19 cellular contexts compared by ENCODE assay signal in the genomic region with DNA sequence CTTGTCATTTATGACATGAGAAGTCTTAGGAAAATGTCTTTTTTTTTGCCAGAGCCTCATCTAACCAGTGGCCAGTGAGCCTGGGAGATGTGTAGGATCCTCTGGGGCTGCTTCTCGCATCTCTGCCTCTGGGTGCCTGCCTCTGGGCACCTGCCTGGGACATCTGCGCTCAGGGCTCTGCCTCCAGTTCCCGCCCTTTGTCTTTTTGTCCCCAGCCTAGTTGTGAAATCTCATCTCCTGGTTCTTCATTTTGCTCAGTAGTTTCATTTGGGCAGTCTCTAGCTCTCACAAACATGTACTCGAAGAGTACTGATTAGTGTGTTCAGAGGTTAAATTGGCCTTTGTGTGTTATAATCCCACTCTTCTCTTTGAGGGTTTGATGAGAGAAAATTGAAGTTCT.
DNase-seq lines count a peak whose midpoint lies in the region; ATAC-seq, FAIRE-seq and TF ChIP-seq lines count a peak whose summit lies in the region.
"Had no signal": no experiment of that assay in that cellular context is flagged by ENCODE, and none has a peak within 500 bp of the region (broad histone marks: within the 10 kb centered on the region; RNA-seq: fewer than 3 reads in every experiment).

No MANE protein-coding gene starts in this region.

- FAIRE-seq in keratinocyte (lab: Jason Lieb, UNC) = no peak
- FAIRE-seq: GM12878 had no signal

- dilution Hi-C loops in keratinocyte (cut with MboI; ENCODE audit: extremely low pct_ligation_motif_present, low sequenced_read_pairs) = no loop called here

- H3K4me2 ChIP-seq in OCI-LY7 (ENCODE audit: low read length) (peak overlapping the region; percentile 16; the same call in 1 of the 2 replicates), keratinocyte (ENCODE audit: control insufficient read depth, extremely low read depth, insufficient read depth, low read depth, low read length) (peak overlapping the region; percentile 60)
- H3K4me2 ChIP-seq: BLaER1 treated with 17β-estradiol and CSF1 and Interleukin-3, amounts not matched to agents 10 nM and 100 nM; SK-N-SH had no signal

- H3K9me1 ChIP-seq in keratinocyte (ENCODE audit: control insufficient read depth, extremely low read depth, insufficient read depth, low read length) = no peaks in the 10 kb centered on the region

- no peaks in the 10 kb centered on the region for H3K9me2 ChIP-seq in OCI-LY7 (ENCODE audit: insufficient read depth, low read length)
- H3K9me2 ChIP-seq: SK-N-SH had no signal

- POLR2A ChIA-PET in OCI-LY7 (lab: Charles Lee) = interaction anchor here (1.2 kb wide), 1 partner anchor 12 kb away, joined by 5 read pairs; no protein-coding TSS in a partner anchor

- H2AFZ ChIP-seq in OCI-LY7 (ENCODE audit: low read length) (no peak overlapping the region), keratinocyte (ENCODE audit: control insufficient read depth, low read length) (peak overlapping the region; percentile 51)

- H3K27me3 ChIP-seq in keratinocyte (ENCODE audit: control insufficient read depth, extremely low read depth, insufficient read depth, low read length) = no peaks in the 10 kb centered on the region
- H3K27me3 ChIP-seq in thoracic aorta (replicated peaks; ENCODE audit: insufficient read depth) = no peaks in the 10 kb centered on the region
- H3K27me3 ChIP-seq: BLaER1 treated with 17β-estradiol and CSF1 and Interleukin-3, amounts not matched to agents 10 nM and 100 nM; Peyer's patch had no signal

- CTCF ChIA-PET in OCI-LY7 (lab: Charles Lee; ENCODE audit: unreplicated experiment) = no interaction called here

- H3K27ac ChIP-seq in OCI-LY7 (ENCODE audit: low read depth, low read length, poor library complexity, severe bottlenecking) (no peak overlapping the region), keratinocyte (ENCODE audit: control insufficient read depth, insufficient read depth, low read length) (no peak overlapping the region), thoracic aorta (peak overlapping the region; percentile 5 to 11)
- H3K27ac ChIP-seq: BLaER1 treated with 17β-estradiol and CSF1 and Interleukin-3, amounts not matched to agents 10 nM and 100 nM; Peyer's patch had no signal

- H3K4me1 ChIP-seq in OCI-LY7 (ENCODE audit: insufficient read depth, low read length, poor library complexity, severe bottlenecking) (peaks cover 20% of the 10 kb centered on the region), keratinocyte (ENCODE audit: control insufficient read depth, extremely low read depth, insufficient read depth, low read length) (peaks cover 17% of the 10 kb centered on the region), thoracic aorta (ENCODE audit: control insufficient read depth in 1 of 2, low read depth in 2 of 2) (peaks cover 3 to 56% of the 10 kb centered on the region in 2 donors)
- H3K4me1 ChIP-seq: Peyer's patch had no signal

- no peak overlapping the region for H3K9ac ChIP-seq in keratinocyte (ENCODE audit: control insufficient read depth, extremely low read depth, insufficient read depth, low read length)
- H3K9ac ChIP-seq: BLaER1 treated with 17β-estradiol and CSF1 and Interleukin-3, amounts not matched to agents 10 nM and 100 nM; SK-N-SH had no signal

- intact Hi-C loops in OCI-LY7 (cut with micrococcal nuclease; ENCODE audit: unreplicated experiment) (loop anchor here (2.0 to 5.0 kb wide), 3 partner anchors 48 to 334 kb away; no protein-coding TSS in a partner anchor), Right ventricle myocardium inferior (cut with DNase I) (loop anchor here (5.0 to 10.0 kb wide), 3 partner anchors 229 to 546 kb away; no protein-coding TSS in a partner anchor)

- ATAC-seq in thoracic aorta (ENCODE audit: insufficient number of reproducible peaks, low FRiP score, low read depth) (no peak), Right ventricle myocardium inferior (no peak)
- ATAC-seq: CD8-positive, alpha-beta T cell; GM12878 had no signal

- BruUV-seq in OCI-LY7 (replicated peaks; lab: Mats Ljungman, UMichigan) = no TSS peak

- DNase-seq in MV-4-11 (lab: John Stamatoyannopoulos, UW) = peak; percentile 45
- peak; percentile 52 for DNase-seq in OCI-LY7 (ENCODE audit: low spot score)
- DNase-seq in keratinocyte (ENCODE audit: low read depth, low spot score) = no peak
- DNase-seq in thoracic aorta (ENCODE audit: low spot score) = no peak
- no peak for DNase-seq in NOMO-1 treated with dmso at 0.1 percent for 144 hours (lab: John Stamatoyannopoulos, UW; ENCODE audit: unreplicated experiment)
- no peak for DNase-seq in Right ventricle myocardium inferior (ENCODE audit: missing footprints)
- no peak for DNase-seq in NCI-H1417 (lab: John Stamatoyannopoulos, UW)
- DNase-seq: CD8-positive, alpha-beta T cell; DMS53; EL; KBM-7; NCI-H1417 treated with DMSO at 0.1 percent for 48 hours; NCI-H187 treated with DMSO at 0.1 percent for 48 hours; NCI-H345; NCI-H524 treated with DMSO at 0.1 percent for 48 hours; Peyer's patch; SK-N-SH had no signal

- no peaks in the 10 kb centered on the region for H4K20me1 ChIP-seq in OCI-LY7 (ENCODE audit: insufficient read depth, low read length)
- H4K20me1 ChIP-seq in keratinocyte (ENCODE audit: control insufficient read depth, extremely low read depth, insufficient read depth, low read length) = no peaks in the 10 kb centered on the region
- H4K20me1 ChIP-seq: BLaER1 treated with 17β-estradiol and CSF1 and Interleukin-3, amounts not matched to agents 10 nM and 100 nM had no signal

- no peak for TF ChIP-seq CTCF in OCI-LY7 (conservative IDR thresholded peaks at IDR 0.05; ENCODE audit: low read length)
- no peak for TF ChIP-seq CTCF in keratinocyte (optimal IDR thresholded peaks at IDR 0.05 in 1 of 3, IDR thresholded peaks at IDR 0.05 in 1 of 3, conservative IDR thresholded peaks at IDR 0.05 in 1 of 3; ENCODE audit: extremely low read depth in 1 of 3, insufficient read depth in 2 of 3, low read length in 3 of 3)
- TF ChIP-seq CTCF in thoracic aorta (IDR thresholded peaks at IDR 0.05) = no peak

- H3K9me3 ChIP-seq in OCI-LY7 (ENCODE audit: low read length) (no peaks in the 10 kb centered on the region), keratinocyte (ENCODE audit: control insufficient read depth, low read depth, low read length) (no peaks in the 10 kb centered on the region), thoracic aorta (no peaks in the 10 kb centered on the region)
- H3K9me3 ChIP-seq: BLaER1 treated with 17β-estradiol and CSF1 and Interleukin-3, amounts not matched to agents 10 nM and 100 nM; Peyer's patch; SK-N-SH had no signal

- H3K36me3 ChIP-seq in OCI-LY7 (ENCODE audit: insufficient read depth, low read length) = peaks cover 63% of the 10 kb centered on the region
- no peaks in the 10 kb centered on the region for H3K36me3 ChIP-seq in keratinocyte (ENCODE audit: control insufficient read depth in 2 of 2, extremely low read depth in 1 of 2, insufficient read depth in 2 of 2, low read length in 2 of 2)
- no peaks in the 10 kb centered on the region for H3K36me3 ChIP-seq in thoracic aorta
- H3K36me3 ChIP-seq: BLaER1 treated with 17β-estradiol and CSF1 and Interleukin-3, amounts not matched to agents 10 nM and 100 nM; Peyer's patch had no signal

- no peak overlapping the region for H3K4me3 ChIP-seq in OCI-LY7 (ENCODE audit: low read depth, low read length, poor library complexity, severe bottlenecking)
- no peak overlapping the region for H3K4me3 ChIP-seq in keratinocyte (ENCODE audit: control insufficient read depth in 2 of 3, extremely low read depth in 1 of 3, insufficient read depth in 2 of 3, low read depth in 1 of 3, low read length in 3 of 3)
- no peak overlapping the region for H3K4me3 ChIP-seq in thoracic aorta
- H3K4me3 ChIP-seq: BLaER1 treated with 17β-estradiol and CSF1 and Interleukin-3, amounts not matched to agents 10 nM and 100 nM; GM12878; Peyer's patch had no signal

- peaks cover 34% of the 10 kb centered on the region; the same call in 1 of the 2 replicates for H3K79me2 ChIP-seq in OCI-LY7 (ENCODE audit: insufficient read depth, low read depth, low read length)
- H3K79me2 ChIP-seq in keratinocyte (ENCODE audit: control insufficient read depth, insufficient read depth, low read length) = no peaks in the 10 kb centered on the region

Comparison
In these comparisons a context has a peak if more than half of its experiments do, and no peak if none do; other contexts are left out.
1. DNase-seq: peak in MV-4-11 (single experiment) and OCI-LY7 (single experiment); none in keratinocyte (single experiment), thoracic aorta (single experiment), NOMO-1 treated with dmso at 0.1 percent for 144 hours (single experiment), Right ventricle myocardium inferior (single experiment) and NCI-H1417 (0 of 3).
2. H3K27ac ChIP-seq: peak in thoracic aorta (2 of 2); none in OCI-LY7 (single experiment) and keratinocyte (single experiment).